15 cellular contexts compared by ENCODE assay signal in genomic region chr1:240737268-240737667, GRCh38.
A peak's percentile ranks its signal among the peaks of the same experiment; 100 is the strongest.
DNase-seq lines count a peak whose midpoint lies in the region; ATAC-seq and TF ChIP-seq lines count a peak whose summit lies in the region.
"Had no signal": no experiment of that assay in that cellular context is flagged by ENCODE, and none has a peak within 500 bp of the region (broad histone marks: within the 10 kb centered on the region; RNA-seq: fewer than 3 reads in every experiment).

No MANE protein-coding gene starts in this region.

- no peak overlapping the region for H3K4me3 Mint-ChIP-seq in MCF 10A (ENCODE audit: unreplicated experiment)
- H3K4me3 Mint-ChIP-seq: CD4-positive, alpha-beta T cell had no signal

- 0 out of 2 replicates have a peak overlapping the region, but pooled peaks have one; percentile 14 for H3K27ac ChIP-seq in ACC112 (ENCODE audit: low read depth, low read length)

- no peak for ATAC-seq in HG03139 (IDR thresholded peaks at IDR 0.05; ENCODE audit: unreplicated experiment)

- peaks cover 26% of the 10 kb centered on the region for H3K4me1 ChIP-seq in ACC112 (ENCODE audit: control insufficient read depth, insufficient read depth, low read length, unreplicated experiment)
- H3K4me1 ChIP-seq in adipocyte (ENCODE audit: control insufficient read depth, insufficient read depth, low read length): peaks cover 29% of the 10 kb centered on the region
- H3K4me1 ChIP-seq: BE2C had no signal

- H3K79me2 ChIP-seq in ACC112 (ENCODE audit: control insufficient read depth, insufficient read depth, low read length, unreplicated experiment): no peaks in the 10 kb centered on the region

- no peaks in the 10 kb centered on the region for H3K9me3 ChIP-seq in adipocyte (ENCODE audit: control insufficient read depth, low read length)
- H3K9me3 ChIP-seq: BE2C had no signal

- no peak overlapping the region for H2AFZ ChIP-seq in ACC112 (ENCODE audit: low read length, unreplicated experiment)

- H3K36me3 Mint-ChIP-seq in MCF 10A (ENCODE audit: insufficient read depth, unreplicated experiment): no peaks in the 10 kb centered on the region

- CTCF ChIA-PET in MCF 10A (lab: Yijun Ruan, JAX): interaction anchor here (0.6 to 4.9 kb wide), 10 partner anchors 9 to 548 kb away, joined by 3 to 21 read pairs (median 3); no protein-coding TSS in a partner anchor

- no peak overlapping the region for H3K27ac Mint-ChIP-seq in MCF 10A (ENCODE audit: low read depth, unreplicated experiment)
- H3K27ac Mint-ChIP-seq: CD4-positive, alpha-beta T cell had no signal

- no peaks in the 10 kb centered on the region for H3K9me3 Mint-ChIP-seq in MCF 10A (ENCODE audit: unreplicated experiment)
- H3K9me3 Mint-ChIP-seq: CD4-positive, alpha-beta T cell had no signal

- POLR2A ChIA-PET in MCF 10A (lab: Yijun Ruan, JAX): no interaction called here

- H3K4me3 ChIP-seq in ACC112 (ENCODE audit: low read depth, low read length) (no peak overlapping the region), adipocyte (ENCODE audit: low read length) (no peak overlapping the region), fibroblast of the aortic adventitia (ENCODE audit: low read depth, low read length) (no peak overlapping the region)

- no peaks in the 10 kb centered on the region for H3K27me3 ChIP-seq in ACC112 (ENCODE audit: insufficient read depth, low read length)
- H3K27me3 ChIP-seq in adipocyte (replicated peaks; ENCODE audit: control insufficient read depth, insufficient read depth, low read length): no peaks in the 10 kb centered on the region
- H3K27me3 ChIP-seq: BE2C had no signal

- peaks cover 6% of the 10 kb centered on the region for H3K4me1 Mint-ChIP-seq in MCF 10A (ENCODE audit: insufficient read depth, unreplicated experiment)

- intact Hi-C loops in MCF 10A (cut with micrococcal nuclease): no loop called here

- H3K27me3 Mint-ChIP-seq in MCF 10A (ENCODE audit: insufficient read depth, unreplicated experiment): no peaks in the 10 kb centered on the region
- H3K27me3 Mint-ChIP-seq: CD4-positive, alpha-beta T cell had no signal

- H3K36me3 ChIP-seq in ACC112 (ENCODE audit: insufficient read depth, low read length) (no peaks in the 10 kb centered on the region), adipocyte (ENCODE audit: control insufficient read depth, insufficient read depth, low read length, severe bottlenecking) (no peaks in the 10 kb centered on the region)
- H3K36me3 ChIP-seq: BE2C had no signal

- BruUV-seq in MCF 10A (replicated peaks; lab: Mats Ljungman, UMichigan): no TSS peak

- no peak overlapping the region for H3K9ac ChIP-seq in adipocyte (ENCODE audit: low read length)

- DNase-seq in GM03348 (ENCODE audit: low spot score) (peak; percentile 33), adipocyte (ENCODE audit: low read depth) (peak; percentile 15), fibroblast of the aortic adventitia (ENCODE audit: low read depth) (peak; percentile 94), DMS79 treated with DMSO at 0.1 percent for 48 hours (lab: John Stamatoyannopoulos, UW) (no peak), RKO (ENCODE audit: low spot score) (no peak), MCF 10A (ENCODE audit: unreplicated experiment) (no peak)
- DNase-seq: BE2C; CD4-positive, alpha-beta T cell; Karpas-422; NCI-H187 treated with DMSO at 0.1 percent for 48 hours; NCI-H69; OCI-M1; SW 1271 had no signal

- TF ChIP-seq CTCF in fibroblast of the aortic adventitia (IDR thresholded peaks at IDR 0.05; ENCODE audit: insufficient read depth, low read length): no peak
- TF ChIP-seq CTCF in MCF 10A (IDR thresholded peaks at IDR 0.05; ENCODE audit: unreplicated experiment): no peak

Comparison
In these comparisons a context has a peak if more than half of its experiments do, and no peak if none do; other contexts are left out.
1. DNase-seq: peak in GM03348 (single experiment), adipocyte (single experiment) and fibroblast of the aortic adventitia (single experiment); none in DMS79 treated with DMSO at 0.1 percent for 48 hours (single experiment), RKO (single experiment) and MCF 10A (single experiment).